Comparison of ENCODE assay signal across 27 cellular contexts in the genomic region with DNA sequence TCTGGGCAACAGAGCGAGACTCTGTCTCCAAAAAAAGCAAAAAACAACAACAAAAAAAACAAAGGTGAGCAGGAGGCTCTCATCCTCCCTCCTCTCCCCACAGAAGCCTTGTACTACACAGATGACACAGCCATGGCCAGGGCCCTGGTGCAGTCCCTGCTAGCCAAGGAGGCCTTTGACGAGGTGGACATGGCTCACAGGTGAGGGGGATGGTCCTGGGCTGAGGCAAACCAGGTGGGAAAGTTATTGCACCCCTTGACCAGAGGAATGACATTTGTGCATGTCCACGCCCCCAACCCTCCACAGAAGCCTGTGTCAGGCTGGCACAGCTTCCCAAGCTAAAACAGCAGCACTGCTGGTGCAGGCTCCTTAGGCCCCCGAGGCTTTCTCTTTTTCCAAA. TPM values are rescaled to one million over a fixed set of nuclear protein-coding genes. Genes with fewer than 3 reads are reported as not detected.
A peak's percentile ranks its signal among the peaks of the same experiment; 100 is the strongest.
DNase-seq lines count a peak whose midpoint lies in the region; ATAC-seq, FAIRE-seq and TF ChIP-seq lines count a peak whose summit lies in the region.
"Had no signal": no experiment of that assay in that cellular context is flagged by ENCODE, and none has a peak within 500 bp of the region (broad histone marks: within the 10 kb centered on the region; RNA-seq: fewer than 3 reads in every experiment).

No MANE protein-coding gene starts in this region.

- TF ChIP-seq EP300 in K562 (IDR thresholded peaks at IDR 0.05; ENCODE audit: low read length) = no peak

- BruUV-seq in K562 (replicated peaks; lab: Mats Ljungman, UMichigan) = no TSS peak

- POLR2A ChIA-PET in CD4-positive, alpha-beta T cell (lab: Charles Lee) = interaction anchor here (1.3 kb wide), 1 partner anchor 133 kb away, joined by 6 read pairs; a partner anchor contains a TSS
- POLR2A ChIA-PET in K562 (lab: Yijun Ruan, JAX) = interaction anchor here (0.8 to 1.0 kb wide), 2 partner anchors 37 to 44 kb away, joined by 3 to 4 read pairs; no protein-coding TSS in a partner anchor

- H3K79me2 ChIP-seq in K562 (ENCODE audit: control insufficient read depth, insufficient read depth, low read length) = peaks cover 21% of the 10 kb centered on the region

- peaks cover 51% of the 10 kb centered on the region for H3K36me3 Mint-ChIP-seq in CD4-positive, alpha-beta T cell (ENCODE audit: low read depth)
- H3K36me3 Mint-ChIP-seq in neural crest cell (ENCODE audit: low read depth) = no peaks in the 10 kb centered on the region
- H3K36me3 Mint-ChIP-seq in CD14-positive monocyte = peaks cover 35 to 44% of the 10 kb centered on the region in 2 donors
- H3K36me3 Mint-ChIP-seq: immature natural killer cell, naive B cell had no signal

- H3K27me3 ChIP-seq in BLaER1 = no peaks in the 10 kb centered on the region
- no peaks in the 10 kb centered on the region for H3K27me3 ChIP-seq in CD4-positive, alpha-beta T cell (ENCODE audit: control insufficient read depth, insufficient read depth, low read length)
- H3K27me3 ChIP-seq in K562 (ENCODE audit: control insufficient read depth in 2 of 2, insufficient read depth in 2 of 2, low read length in 2 of 2) = no peaks in the 10 kb centered on the region
- H3K27me3 ChIP-seq: ovary had no signal

- H3K9me1 ChIP-seq in K562 (ENCODE audit: control insufficient read depth, insufficient read depth, low read length) = peaks cover 11% of the 10 kb centered on the region

- intact Hi-C loops in CD4-positive, alpha-beta T cell (cut with DNase I, micrococcal nuclease) = loop anchor here in 1 of 2 experiments (10.0 kb wide), 1 partner anchor 1344 kb away; no protein-coding TSS in a partner anchor
- intact Hi-C loops in K562 (cut with micrococcal nuclease) = no loop called here
- intact Hi-C loops in CD14-positive monocyte (cut with micrococcal nuclease) = no loop called here

- CTCF ChIA-PET in CD4-positive, alpha-beta T cell (lab: Charles Lee) = no interaction called here
- CTCF ChIA-PET in K562 (lab: Yijun Ruan, JAX; ENCODE audit: low intra/inter-chr PET ratio) = no interaction called here

- no peak overlapping the region for H2AFZ ChIP-seq in K562 (ENCODE audit: low read depth, low read length)

- TF ChIP-seq CTCF in CD4-positive, alpha-beta T cell (IDR thresholded peaks at IDR 0.05) = no peak
- TF ChIP-seq CTCF in K562 (IDR thresholded peaks at IDR 0.05 in 2 of 3, conservative IDR thresholded peaks at IDR 0.05 in 1 of 3; ENCODE audit: insufficient read depth in 2 of 3, low read depth in 1 of 3, low read length in 3 of 3) (no peak), neural crest cell (conservative IDR thresholded peaks at IDR 0.05) (no peak), CD14-positive monocyte (IDR thresholded peaks at IDR 0.05) (no peak)

- in situ Hi-C loops in K562 (cut with MboI) = loop anchor here (5.0 kb wide), 1 partner anchor 96 kb away; no protein-coding TSS in a partner anchor

- peaks cover 23% of the 10 kb centered on the region for H3K4me1 Mint-ChIP-seq in CD4-positive, alpha-beta T cell (ENCODE audit: low read depth)
- peaks cover 17% of the 10 kb centered on the region for H3K4me1 Mint-ChIP-seq in neural crest cell
- H3K4me1 Mint-ChIP-seq in CD14-positive monocyte = peaks cover 42% of the 10 kb centered on the region

- peak in 1 of 10 experiments; percentile 17 for DNase-seq in CD4-positive, alpha-beta T cell
- DNase-seq in K562 (ENCODE audit: extremely low read depth in 1 of 4, low spot score in 3 of 4) (no peak), neural crest cell (ENCODE audit: low read depth, low spot score) (no peak), CD14-positive monocyte (ENCODE audit: low spot score) (no peak)
- DNase-seq: activated CD4-positive, alpha-beta T cell treated with anti-CD3 and anti-CD28 coated beads for 4 hours; activated gamma-delta T cell; central memory CD4-positive, alpha-beta T cell; GOT3; hippocampal formation; immature natural killer cell; naive B cell; NCI-H1092 treated with DMSO at 0.1 percent for 48 hours; NCI-H187 treated with DMSO at 0.1 percent for 48 hours; NCI-H524; PC-3; T-helper 2 cell had no signal

- TF ChIP-seq RAD21 in K562 (CRISPR knock-in tag; conservative IDR thresholded peaks at IDR 0.05 in 1 of 2, IDR thresholded peaks at IDR 0.05 in 1 of 2) = no peak

- peaks cover 51% of the 10 kb centered on the region for H4K20me1 ChIP-seq in BLaER1
- H4K20me1 ChIP-seq in K562 (replicated peaks; ENCODE audit: control insufficient read depth, insufficient read depth, low read length) = no peaks in the 10 kb centered on the region

- H3K27me3 Mint-ChIP-seq in CD4-positive, alpha-beta T cell = peaks cover 5% of the 10 kb centered on the region
- H3K27me3 Mint-ChIP-seq in neural crest cell (ENCODE audit: low read depth) (no peaks in the 10 kb centered on the region), CD14-positive monocyte (ENCODE audit: low read depth in 3 of 3) (peaks cover 0 to 2% (median 0%) of the 10 kb centered on the region in 3 donors)

- H3K4me2 ChIP-seq in BLaER1 (peak overlapping the region; percentile 96), K562 (ENCODE audit: insufficient read depth, low read length) (no peak overlapping the region)
- H3K4me2 ChIP-seq: smooth muscle cell had no signal

- H3K9ac ChIP-seq in BLaER1 (0 out of 2 replicates have a peak overlapping the region, but pooled peaks have one; percentile 64), K562 (ENCODE audit: insufficient read depth in 1 of 2, low read depth in 2 of 2, low read length in 2 of 2) (no peak overlapping the region)

- H3K27ac ChIP-seq in BLaER1 (peak overlapping the region; percentile 25; the same call in 1 of the 2 replicates), K562 (ENCODE audit: extremely low read depth, low read depth, low read length) (no peak overlapping the region)
- no peak overlapping the region for H3K27ac ChIP-seq in CD4-positive, alpha-beta T cell (ENCODE audit: low read depth, low read length)
- H3K27ac ChIP-seq: ovary, tibial nerve had no signal

- FAIRE-seq in K562 (lab: Jason Lieb, UNC) = no peak
- FAIRE-seq: D721Med had no signal

- H3K4me3 ChIP-seq in BLaER1 = no peak overlapping the region
- H3K4me3 ChIP-seq in K562 = no peak overlapping the region
- H3K4me3 ChIP-seq: ovary, smooth muscle cell, tibial nerve had no signal

- H3K36me3 ChIP-seq in BLaER1 (peaks cover 49% of the 10 kb centered on the region), K562 (ENCODE audit: control insufficient read depth, insufficient read depth, low read length) (peaks cover 61% of the 10 kb centered on the region; the same call in 2 of the 3 replicates)
- H3K36me3 ChIP-seq: ovary had no signal

- no peaks in the 10 kb centered on the region for H3K9me3 ChIP-seq in BLaER1
- H3K9me3 ChIP-seq in CD4-positive, alpha-beta T cell (ENCODE audit: control insufficient read depth, low read length) = no peaks in the 10 kb centered on the region
- H3K9me3 ChIP-seq in K562 (replicated peaks; ENCODE audit: control insufficient read depth, insufficient read depth, low read depth, low read length) = no peaks in the 10 kb centered on the region
- H3K9me3 ChIP-seq: ovary, tibial nerve had no signal

- H3K4me1 ChIP-seq in BLaER1 (peaks cover 92% of the 10 kb centered on the region), K562 (replicated peaks in 1 of 2; ENCODE audit: control insufficient read depth in 2 of 2, insufficient read depth in 2 of 2, low read length in 2 of 2) (peaks cover 18 to 32% of the 10 kb centered on the region in 2 experiments; a peak in 4 of 5 replicates)

- no peak for ATAC-seq in CD4-positive, alpha-beta T cell (ENCODE audit: poor library complexity)
- no peak for ATAC-seq in K562
- no peak for ATAC-seq in HG03097 (IDR thresholded peaks at IDR 0.05; ENCODE audit: low FRiP score, unreplicated experiment)
- ATAC-seq in HG03135 (IDR thresholded peaks at IDR 0.05; ENCODE audit: unreplicated experiment) = no peak
- ATAC-seq: left lobe of liver, PC-3, SK-N-SH treated with all-trans-retinoic acid at 6 μM for 48 hours had no signal

- peak; percentile 41; the same call in 1 of the 2 replicates for TF ChIP-seq POLR2A in K562 (conservative IDR thresholded peaks at IDR 0.05)

- no peak overlapping the region for H3K4me3 Mint-ChIP-seq in CD4-positive, alpha-beta T cell
- H3K4me3 Mint-ChIP-seq in neural crest cell (peak overlapping the region; percentile 82), CD14-positive monocyte (no peak overlapping the region)
- H3K4me3 Mint-ChIP-seq: immature natural killer cell had no signal

- 97% methylated on average over 3 of the region's 4 CpGs for WGBS in K562 (ENCODE audit: insufficient coverage, low coverage, missing lambda C conversion rate)

- no peaks in the 10 kb centered on the region for H3K9me3 Mint-ChIP-seq in CD4-positive, alpha-beta T cell
- H3K9me3 Mint-ChIP-seq in neural crest cell (no peaks in the 10 kb centered on the region), CD14-positive monocyte (peaks cover 0 to 2% (median 0%) of the 10 kb centered on the region in 7 donors)
- H3K9me3 Mint-ChIP-seq: immature natural killer cell, naive B cell had no signal

- peak overlapping the region; percentile 37 for H3K27ac Mint-ChIP-seq in CD4-positive, alpha-beta T cell
- H3K27ac Mint-ChIP-seq in neural crest cell (ENCODE audit: unreplicated experiment) (no peak overlapping the region), CD14-positive monocyte (no peak overlapping the region)
- H3K27ac Mint-ChIP-seq: immature natural killer cell had no signal

RNA-seq across cellular contexts. Expression of a gene that starts 2.4 kb away (rescaled TPM):
- total RNA-seq in CD4-positive, alpha-beta T cell = 10 to 100 TPM; 22.6 to 24.6 TPM
- total RNA-seq in K562 (2011; cell fraction: chromatin; rRNA removed; ENCODE audit: low replicate concordance) = 6.1 and 18.5 TPM in 2 replicates
- total RNA-seq in K562 (2011; cell fraction: nucleolus; rRNA removed) = 17.3 and 17.4 TPM in 2 replicates
- total RNA-seq in K562 (2011; cell fraction: nucleoplasm; rRNA removed) = 12.3 and 12.6 TPM in 2 replicates
- total RNA-seq in K562 (2014; rRNA removed) = 40.0 and 52.5 TPM in 2 replicates
- total RNA-seq in K562 (2014; rRNA removed; fragmentation: Illumina TruSeq; extraction: Trizol) = 15.1 and 21.2 TPM in 2 replicates
- 26.7 and 27.4 TPM in 2 replicates for total RNA-seq in K562 (2015; rRNA removed; fragmentation: Illumina TruSeq; extraction: Trizol)
- 30.9 and 33.4 TPM in 2 replicates for total RNA-seq in K562 (2021)
- polyA plus RNA-seq in K562 (2011; rRNA removed) = 34.4 and 37.0 TPM in 2 replicates
- 43.8 and 51.3 TPM in 2 replicates for polyA plus RNA-seq in K562 (2011; cell fraction: cytosol; rRNA removed)
- polyA plus RNA-seq in K562 (2011; cell fraction: nucleus; rRNA removed) = 27.6 and 28.3 TPM in 2 replicates
- 24.0 and 26.0 TPM in 2 replicates for polyA plus RNA-seq in K562 (2012)
- 25.2 and 26.7 TPM in 2 replicates for polyA plus RNA-seq in K562 (2014; fragmentation: Illumina TruSeq; extraction: Trizol)
- polyA plus RNA-seq in K562 (2014; fragmentation: Nextera tagmentation; extraction: Ambion mirVana) = 1 to 10 TPM; 5.9 to 8.4 TPM
- polyA plus RNA-seq in K562 (2014; rRNA removed) = 29.9 and 37.2 TPM in 2 replicates
- polyA minus RNA-seq in K562 (2011; rRNA and poly(A)+ RNA removed) = 12.3 and 15.7 TPM in 2 replicates
- polyA minus RNA-seq in K562 (2011; cell fraction: cytosol; rRNA and poly(A)+ RNA removed) = 12.0 and 12.3 TPM in 2 replicates
- polyA minus RNA-seq in K562 (2011; cell fraction: nucleus; rRNA and poly(A)+ RNA removed) = 4.6 and 6.2 TPM in 2 replicates
- total RNA-seq in neural crest cell = 33.8 and 34.0 TPM in 2 replicates
- 10 to 100 TPM; 21.9 to 30.6 TPM for polyA plus RNA-seq in CD14-positive monocyte

RNA-seq across cellular contexts. Expression of a gene that starts 7.2 kb away (rescaled TPM):
- total RNA-seq in CD4-positive, alpha-beta T cell = under 1 TPM; 0.22 to 0.33 TPM
- 0.62 TPM in 1 of 2 replicates, not detected in the other for total RNA-seq in K562 (2011; cell fraction: chromatin; rRNA removed; ENCODE audit: low replicate concordance)
- 0.92 and 1.0 TPM in 2 replicates for total RNA-seq in K562 (2011; cell fraction: nucleolus; rRNA removed)
- total RNA-seq in K562 (2011; cell fraction: nucleoplasm; rRNA removed) = 0.66 and 0.92 TPM in 2 replicates
- total RNA-seq in K562 (2014; rRNA removed) (0.36 TPM in 1 of 2 replicates, not detected in the other), K562 (2014; rRNA removed; fragmentation: Illumina TruSeq; extraction: Trizol) (0.19 TPM in 1 of 2 replicates, not detected in the other), K562 (2015; rRNA removed; fragmentation: Illumina TruSeq; extraction: Trizol) (0.19 and 0.40 TPM in 2 replicates), K562 (2021) (0.60 and 0.78 TPM in 2 replicates), neural crest cell (7.4 and 8.4 TPM in 2 replicates)
- polyA plus RNA-seq in K562 (2011; rRNA removed) (0.06 and 0.24 TPM in 2 replicates), K562 (2014; fragmentation: Illumina TruSeq; extraction: Trizol) (0.24 and 0.37 TPM in 2 replicates), K562 (2014; fragmentation: Nextera tagmentation; extraction: Ambion mirVana) (under 1 TPM; 0.08 to 0.14 TPM), K562 (2014; rRNA removed) (0.19 and 0.94 TPM in 2 replicates), CD14-positive monocyte (not detected)
- polyA plus RNA-seq in K562 (2011; cell fraction: cytosol; rRNA removed) = 0.19 and 0.25 TPM in 2 replicates
- 0.41 and 0.68 TPM in 2 replicates for polyA plus RNA-seq in K562 (2011; cell fraction: nucleus; rRNA removed)
- 0.21 and 0.25 TPM in 2 replicates for polyA plus RNA-seq in K562 (2012)
- polyA minus RNA-seq in K562 (2011; rRNA and poly(A)+ RNA removed) = not detected in 2 replicates
- polyA minus RNA-seq in K562 (2011; cell fraction: cytosol; rRNA and poly(A)+ RNA removed) = not detected in 2 replicates
- 0.56 TPM in 1 of 2 replicates, not detected in the other for polyA minus RNA-seq in K562 (2011; cell fraction: nucleus; rRNA and poly(A)+ RNA removed)
- total RNA-seq: Daoy, left lobe of liver, M059J, PC-3 had no signal
- polyA plus RNA-seq: immature natural killer cell had no signal

RNA-seq across cellular contexts. Expression of a gene that starts 33.9 kb away (rescaled TPM):
- under 1 TPM; 0.05 to 0.06 TPM for total RNA-seq in CD4-positive, alpha-beta T cell
- total RNA-seq in K562 (2011; cell fraction: chromatin; rRNA removed; ENCODE audit: low replicate concordance) = 0.07 and 0.11 TPM in 2 replicates
- total RNA-seq in K562 (2011; cell fraction: nucleolus; rRNA removed) = 0.13 and 0.17 TPM in 2 replicates
- 0.07 TPM in 1 of 2 replicates, not detected in the other for total RNA-seq in K562 (2011; cell fraction: nucleoplasm; rRNA removed)
- 0.14 TPM in 1 of 2 replicates, not detected in the other for total RNA-seq in K562 (2014; rRNA removed)
- 0.03 TPM in 1 of 2 replicates, not detected in the other for total RNA-seq in K562 (2014; rRNA removed; fragmentation: Illumina TruSeq; extraction: Trizol)
- total RNA-seq in K562 (2015; rRNA removed; fragmentation: Illumina TruSeq; extraction: Trizol) = not detected in 2 replicates
- total RNA-seq in K562 (2021) = 0.04 and 0.09 TPM in 2 replicates
- polyA plus RNA-seq in K562 (2011; rRNA removed) = 0.04 TPM in 2 replicates
- polyA plus RNA-seq in K562 (2011; cell fraction: cytosol; rRNA removed) = 0.09 TPM in 1 of 2 replicates, not detected in the other
- polyA plus RNA-seq in K562 (2011; cell fraction: nucleus; rRNA removed) = 0.11 TPM in 1 of 2 replicates, not detected in the other
- 0.01 and 0.07 TPM in 2 replicates for polyA plus RNA-seq in K562 (2012)
- polyA plus RNA-seq in K562 (2014; fragmentation: Illumina TruSeq; extraction: Trizol) = 0.07 TPM in 1 of 2 replicates, not detected in the other
- not detected for polyA plus RNA-seq in K562 (2014; fragmentation: Nextera tagmentation; extraction: Ambion mirVana)
- 0.03 TPM in 1 of 2 replicates, not detected in the other for polyA plus RNA-seq in K562 (2014; rRNA removed)
- not detected in 2 replicates for polyA minus RNA-seq in K562 (2011; rRNA and poly(A)+ RNA removed)
- not detected in 2 replicates for polyA minus RNA-seq in K562 (2011; cell fraction: cytosol; rRNA and poly(A)+ RNA removed)
- polyA minus RNA-seq in K562 (2011; cell fraction: nucleus; rRNA and poly(A)+ RNA removed) = 0.13 TPM in 1 of 2 replicates, not detected in the other
- total RNA-seq in neural crest cell = 0.09 TPM in 2 replicates
- 1 to 10 TPM in 1 of 2 donors, under 1 TPM in 1; 0.90 to 1.6 TPM for polyA plus RNA-seq in CD14-positive monocyte

RNA-seq across cellular contexts. Expression of a gene that starts 58.1 kb away (rescaled TPM):
- 10 to 100 TPM; 18.4 to 21.3 TPM for total RNA-seq in CD4-positive, alpha-beta T cell
- 60.6 and 88.2 TPM in 2 replicates for total RNA-seq in K562 (2011; cell fraction: chromatin; rRNA removed; ENCODE audit: low replicate concordance)
- total RNA-seq in K562 (2011; cell fraction: nucleolus; rRNA removed) = 67.4 and 71.0 TPM in 2 replicates
- 76.7 and 96.0 TPM in 2 replicates for total RNA-seq in K562 (2011; cell fraction: nucleoplasm; rRNA removed)
- total RNA-seq in K562 (2014; rRNA removed) = 132 and 141 TPM in 2 replicates
- 109 and 114 TPM in 2 replicates for total RNA-seq in K562 (2014; rRNA removed; fragmentation: Illumina TruSeq; extraction: Trizol)
- total RNA-seq in K562 (2015; rRNA removed; fragmentation: Illumina TruSeq; extraction: Trizol) = 112 and 115 TPM in 2 replicates
- 83.4 and 90.9 TPM in 2 replicates for total RNA-seq in K562 (2021)
- 128 and 141 TPM in 2 replicates for polyA plus RNA-seq in K562 (2011; rRNA removed)
- 75.6 and 128 TPM in 2 replicates for polyA plus RNA-seq in K562 (2011; cell fraction: cytosol; rRNA removed)
- 80.4 and 107 TPM in 2 replicates for polyA plus RNA-seq in K562 (2011; cell fraction: nucleus; rRNA removed)
- polyA plus RNA-seq in K562 (2012) = 109 and 110 TPM in 2 replicates
- 127 and 140 TPM in 2 replicates for polyA plus RNA-seq in K562 (2014; fragmentation: Illumina TruSeq; extraction: Trizol)
- 10 to 100 TPM; 20.6 to 41.8 TPM for polyA plus RNA-seq in K562 (2014; fragmentation: Nextera tagmentation; extraction: Ambion mirVana)
- 119 and 142 TPM in 2 replicates for polyA plus RNA-seq in K562 (2014; rRNA removed)
- 47.8 and 54.0 TPM in 2 replicates for polyA minus RNA-seq in K562 (2011; rRNA and poly(A)+ RNA removed)
- 29.4 and 32.5 TPM in 2 replicates for polyA minus RNA-seq in K562 (2011; cell fraction: cytosol; rRNA and poly(A)+ RNA removed)
- polyA minus RNA-seq in K562 (2011; cell fraction: nucleus; rRNA and poly(A)+ RNA removed) = 18.6 and 31.1 TPM in 2 replicates
- total RNA-seq in neural crest cell = 48.6 and 52.8 TPM in 2 replicates
- 100 to 1,000 TPM; 125 to 136 TPM for polyA plus RNA-seq in CD14-positive monocyte
